Comparison of ENCODE assay signal across 7 cellular contexts in genomic region chr9:131762356-131762932, GRCh38. TPM values are rescaled to one million over a fixed set of nuclear protein-coding genes. Genes with fewer than 3 reads are reported as not detected.
A peak's percentile ranks its signal among the peaks of the same experiment; 100 is the strongest.
DNase-seq lines count a peak whose midpoint lies in the region; ATAC-seq, FAIRE-seq and TF ChIP-seq lines count a peak whose summit lies in the region.

No MANE protein-coding gene starts in this region.

- no peak overlapping the region for H3K4me3 ChIP-seq in NB4 (ENCODE audit: low read depth, low read length)
- no peak overlapping the region for H3K4me3 ChIP-seq in right cardiac atrium (ENCODE audit: low read length)
- H3K4me3 ChIP-seq in gastrocnemius medialis: peak overlapping the region in 1 of 4 donors; percentile 22

- no peaks in the 10 kb centered on the region for H3K9me3 ChIP-seq in right cardiac atrium (ENCODE audit: control insufficient read depth, low read length)
- no peaks in the 10 kb centered on the region for H3K9me3 ChIP-seq in gastrocnemius medialis

- in situ Hi-C loops in gastrocnemius medialis (cut with MboI; ENCODE audit: low sequenced_read_pairs in 4 of 4): loop anchor here (5.0 to 25.0 kb wide), 2 partner anchors 490 to 650 kb away; partner anchors contain the start of genes CFAP77 (in 1 of the 4) and TTF1 (in 1 of the 4)

- WGBS in right cardiac atrium: 9% methylated on average over 38 of the region's 38 CpGs

- intact Hi-C loops in right cardiac atrium (cut with DNase I): loop anchor here in 2 of 4 donors (5.0 kb wide), 3 partner anchors 475 to 505 kb away; no protein-coding TSS in a partner anchor
- intact Hi-C loops in gastrocnemius medialis (cut with DNase I; ENCODE audit: low total_unique reads): loop anchor here (1.0 to 5.0 kb wide), 3 partner anchors 474 to 505 kb away; no protein-coding TSS in a partner anchor

- H3K27ac ChIP-seq in right cardiac atrium (ENCODE audit: low read length) (no peak overlapping the region), gastrocnemius medialis (no peak overlapping the region)

- H3K36me3 ChIP-seq in gastrocnemius medialis: no peaks in the 10 kb centered on the region

- DNase-seq in GM12891 (ENCODE audit: insufficient read length, low spot score) (peak; percentile 90), NB4 (ENCODE audit: low read depth) (peak; percentile 75), T-helper 22 cell (ENCODE audit: low read depth) (peak; percentile 50), amniotic epithelial cell (ENCODE audit: low read depth) (peak; percentile 18), right cardiac atrium (peak; percentile 75 to 91 (median 90)), gastrocnemius medialis (peak; percentile 21 to 47)

- H3K4me1 ChIP-seq in right cardiac atrium (ENCODE audit: control insufficient read depth, insufficient read depth, low read length) (no peaks in the 10 kb centered on the region), gastrocnemius medialis (no peaks in the 10 kb centered on the region)

- H3K27me3 ChIP-seq in right cardiac atrium (ENCODE audit: control insufficient read depth, insufficient read depth) (no peaks in the 10 kb centered on the region), gastrocnemius medialis (peaks cover 0 to 3% (median 0%) of the 10 kb centered on the region in 3 donors)

- ATAC-seq in right cardiac atrium (peak; percentile 95), gastrocnemius medialis (peak; percentile 68 to 81), GM21367 (IDR thresholded peaks at IDR 0.05; ENCODE audit: unreplicated experiment) (no peak)

- TF ChIP-seq POLR2A in GM12891 (IDR thresholded peaks at IDR 0.05; ENCODE audit: low read depth, low read length): no peak
- no peak for TF ChIP-seq POLR2A in NB4 (IDR thresholded peaks at IDR 0.05; ENCODE audit: extremely low read depth, insufficient read length)
- no peak for TF ChIP-seq POLR2A in gastrocnemius medialis (IDR thresholded peaks at IDR 0.05)

- TF ChIP-seq CTCF in NB4 (IDR thresholded peaks at IDR 0.05; ENCODE audit: low read depth, low read length) (peak; percentile 65), gastrocnemius medialis (IDR thresholded peaks at IDR 0.05 in 4 of 5, conservative IDR thresholded peaks at IDR 0.05 in 1 of 5) (peak; percentile 92 to 98 (median 96))

- peak; percentile 84 for FAIRE-seq in GM12891 (lab: Jason Lieb, UNC)

TF ChIP-seq in GM12891, 5 proteins besides CTCF, POLR2A, EP300 and RAD21:
- no peak for TF ChIP-seq PAX5 (IDR thresholded peaks at IDR 0.05; ENCODE audit: insufficient read depth, low read length, severe bottlenecking)
- TF ChIP-seq SPI1 (IDR thresholded peaks at IDR 0.05; ENCODE audit: low read depth, low read length): no peak
- TF ChIP-seq POU2F2 (IDR thresholded peaks at IDR 0.05; ENCODE audit: low read depth, low read length): no peak
- TF ChIP-seq POLR2AphosphoS5 (IDR thresholded peaks at IDR 0.05; ENCODE audit: low read depth, low read length): no peak
- TF ChIP-seq TAF1 (IDR thresholded peaks at IDR 0.05; ENCODE audit: low read depth, low read length): no peak

RNA-seq across cellular contexts. Expression of gene RAPGEF1, which starts 22.6 kb away (rescaled TPM):
- polyA plus RNA-seq in GM12891 (2012; ENCODE audit: low read depth, missing spikeins): 45.5 TPM
- total RNA-seq in right cardiac atrium: 100 to 1,000 TPM in 1 of 4 donors, 10 to 100 TPM in 3; 82.3 to 100 (median 93.0) TPM
- 58.5 TPM for polyA plus RNA-seq in right cardiac atrium
- 100 to 1,000 TPM; 123 to 296 (median 217) TPM for total RNA-seq in gastrocnemius medialis

Comparison
In these comparisons a context has a peak if more than half of its experiments do, and no peak if none do; other contexts are left out.
1. DNase-seq: peak in every context shown above with its lines; median percentile 90 in GM12891; 90 in right cardiac atrium; 75 in NB4; 50 in T-helper 22 cell; 34 in gastrocnemius medialis; 18 in amniotic epithelial cell.